10 cellular contexts compared by ENCODE assay signal in genomic region chr13:96141032-96141431, GRCh38. TPM values are rescaled to one million over a fixed set of nuclear protein-coding genes. Genes with fewer than 3 reads are reported as not detected.
DNase-seq lines count a peak whose midpoint lies in the region; ATAC-seq and TF ChIP-seq lines count a peak whose summit lies in the region.
"Had no signal": no experiment of that assay in that cellular context is flagged by ENCODE, and none has a peak within 500 bp of the region (broad histone marks: within the 10 kb centered on the region; RNA-seq: fewer than 3 reads in every experiment).

No MANE protein-coding gene starts in this region.

- RAD21 ChIA-PET in HCT116 (lab: Charles Lee; ENCODE audit: low non-redundant PET in 1 of 2, low total read pairs in 2 of 2, uncharacterized antibody in 2 of 2, unreplicated experiment in 2 of 2) = interaction anchor here in 1 of 2 experiments (0.9 kb wide), 1 partner anchor 677 kb away, joined by 4 read pairs; no protein-coding TSS in a partner anchor

- DNase-seq in AG10803 (ENCODE audit: low read depth) (peak; percentile 11), HCT116 (ENCODE audit: low read depth, low spot score) (no peak), WTC11 (ENCODE audit: low spot score) (no peak), iris pigment epithelial cell (ENCODE audit: low read depth) (peak; percentile 42), Peyer's patch (no peak)
- no peak for DNase-seq in activated CD8-positive, alpha-beta memory T cell treated with anti-CD3 and anti-CD28 coated beads, Interleukin-2, amount 10 ng/mL, durations not matched to agents 7 days and 5 days
- DNase-seq: natural killer cell had no signal

- H3K9me3 ChIP-seq in HCT116 (ENCODE audit: control insufficient read depth in 1 of 2, insufficient read depth in 1 of 2, low read depth in 1 of 2, low read length in 2 of 2) (no peaks in the 10 kb centered on the region), Peyer's patch (no peaks in the 10 kb centered on the region), gastroesophageal sphincter (no peaks in the 10 kb centered on the region)
- H3K9me3 ChIP-seq: SJCRH30 had no signal

- no peaks in the 10 kb centered on the region for H4K20me1 ChIP-seq in HCT116 (ENCODE audit: insufficient read depth)

- no TSS peak for BruUV-seq in HCT116 (replicated peaks; lab: Mats Ljungman, UMichigan)

- H3K4me3 Mint-ChIP-seq in WTC11 = no peak overlapping the region
- no peak overlapping the region for H3K4me3 Mint-ChIP-seq in activated CD8-positive, alpha-beta memory T cell treated with anti-CD3 and anti-CD28 coated beads, Interleukin-2, amount 10 ng/mL, durations not matched to agents 7 days and 5 days
- H3K4me3 Mint-ChIP-seq: natural killer cell had no signal

- peak; percentile 38; the same call in 1 of the 2 replicates for TF ChIP-seq RAD21 in HCT116 (IDR thresholded peaks at IDR 0.05; ENCODE audit: low read depth)

- H3K27ac ChIP-seq in HCT116 (ENCODE audit: low read depth, low read length) (no peak overlapping the region), Peyer's patch (no peak overlapping the region), gastroesophageal sphincter (no peak overlapping the region)
- H3K27ac ChIP-seq: SJCRH30 had no signal

- no peaks in the 10 kb centered on the region for H3K9me2 ChIP-seq in HCT116 (ENCODE audit: insufficient read depth)

- TF ChIP-seq EP300 in gastroesophageal sphincter (IDR thresholded peaks at IDR 0.05) = no peak

- TF ChIP-seq POLR2A in HCT116 (IDR thresholded peaks at IDR 0.05; ENCODE audit: borderline replicate concordance, extremely low read depth, insufficient read depth, insufficient read length) = no peak
- TF ChIP-seq POLR2A in Peyer's patch (IDR thresholded peaks at IDR 0.05) = no peak
- no peak for TF ChIP-seq POLR2A in gastroesophageal sphincter (IDR thresholded peaks at IDR 0.05)

- intact Hi-C loops in HCT116 (cut with micrococcal nuclease) = loop anchor here (1.0 kb wide), 1 partner anchor 676 kb away; no protein-coding TSS in a partner anchor

- no peaks in the 10 kb centered on the region for H3K4me1 Mint-ChIP-seq in WTC11
- no peaks in the 10 kb centered on the region for H3K4me1 Mint-ChIP-seq in activated CD8-positive, alpha-beta memory T cell treated with anti-CD3 and anti-CD28 coated beads, Interleukin-2, amount 10 ng/mL, durations not matched to agents 7 days and 5 days
- H3K4me1 Mint-ChIP-seq: natural killer cell had no signal

- H3K27ac Mint-ChIP-seq in WTC11 = no peak overlapping the region
- no peak overlapping the region for H3K27ac Mint-ChIP-seq in activated CD8-positive, alpha-beta memory T cell treated with anti-CD3 and anti-CD28 coated beads, Interleukin-2, amount 10 ng/mL, durations not matched to agents 7 days and 5 days
- H3K27ac Mint-ChIP-seq: natural killer cell had no signal

- H3K36me3 ChIP-seq in HCT116 (ENCODE audit: control insufficient read depth in 1 of 2, insufficient read depth in 2 of 2, low read length in 2 of 2) = no peaks in the 10 kb centered on the region
- H3K36me3 ChIP-seq in Peyer's patch = no peaks in the 10 kb centered on the region
- no peaks in the 10 kb centered on the region for H3K36me3 ChIP-seq in gastroesophageal sphincter
- H3K36me3 ChIP-seq: SJCRH30 had no signal

- CTCF ChIA-PET in HCT116 (lab: Charles Lee) = interaction anchor here (0.7 to 1.5 kb wide), 8 partner anchors 9 to 826 kb away, joined by 3 to 20 read pairs (median 4); no protein-coding TSS in a partner anchor
- CTCF ChIA-PET in WTC11 (lab: Charles Lee) = interaction anchor here (0.6 to 3.0 kb wide), 14 partner anchors 9 to 826 kb away, joined by 3 to 17 read pairs (median 4); no protein-coding TSS in a partner anchor
- CTCF ChIA-PET in activated CD8-positive, alpha-beta memory T cell treated with anti-CD3 and anti-CD28 coated beads, Interleukin-2, amount 10 ng/mL, durations not matched to agents 7 days and 5 days (lab: Charles Lee) = no interaction called here

- ATAC-seq in HCT116 = peak; percentile 42; the same call in 1 of the 2 replicates
- ATAC-seq in WTC11 = 0 out of 2 replicates have a peak, but pooled peaks have one; percentile 20
- ATAC-seq in activated CD8-positive, alpha-beta memory T cell treated with anti-CD3 and anti-CD28 coated beads, Interleukin-2, amount 10 ng/mL, durations not matched to agents 7 days and 5 days = no peak
- ATAC-seq in gastroesophageal sphincter = no peak
- ATAC-seq in HG03280 (IDR thresholded peaks at IDR 0.05; ENCODE audit: unreplicated experiment) = no peak
- ATAC-seq: natural killer cell had no signal

- 23 to 63% methylated on average over 2 to 3 of the region's 3 CpGs for WGBS in gastroesophageal sphincter (ENCODE audit: low coverage in 1 of 2), 2 donors

- H3K4me1 ChIP-seq in HCT116 (ENCODE audit: control insufficient read depth in 1 of 2, insufficient read depth in 2 of 2, low read length in 2 of 2) (no peaks in the 10 kb centered on the region), Peyer's patch (no peaks in the 10 kb centered on the region), gastroesophageal sphincter (peaks cover 0 to 2% (median 0%) of the 10 kb centered on the region in 3 donors)
- H3K4me1 ChIP-seq: SJCRH30 had no signal

- H3K27me3 Mint-ChIP-seq in WTC11 (ENCODE audit: low read depth) = no peaks in the 10 kb centered on the region
- no peaks in the 10 kb centered on the region for H3K27me3 Mint-ChIP-seq in activated CD8-positive, alpha-beta memory T cell treated with anti-CD3 and anti-CD28 coated beads, Interleukin-2, amount 10 ng/mL, durations not matched to agents 7 days and 5 days

- H3K9ac ChIP-seq in HCT116 (ENCODE audit: low read length) = no peak overlapping the region

- no peak overlapping the region for H2AFZ ChIP-seq in HCT116 (ENCODE audit: low read depth, low read length, poor library complexity, severe bottlenecking)

- POLR2A ChIA-PET in HCT116 (lab: Charles Lee) (no interaction called here), WTC11 (lab: Charles Lee) (no interaction called here)

- H3K27me3 ChIP-seq in HCT116 (ENCODE audit: insufficient read depth, low read length) = peaks cover 5% of the 10 kb centered on the region; the same call in 1 of the 2 replicates
- H3K27me3 ChIP-seq in Peyer's patch = no peaks in the 10 kb centered on the region
- no peaks in the 10 kb centered on the region for H3K27me3 ChIP-seq in gastroesophageal sphincter
- H3K27me3 ChIP-seq: SJCRH30 had no signal

- no peaks in the 10 kb centered on the region for H3K79me2 ChIP-seq in HCT116 (ENCODE audit: insufficient read depth, low read length)

- H3K4me3 ChIP-seq in AG10803 (ENCODE audit: low read length) = no peak overlapping the region
- H3K4me3 ChIP-seq in HCT116 (replicated peaks in 1 of 2; ENCODE audit: low read depth in 1 of 2, low read length in 2 of 2) = no peak overlapping the region
- no peak overlapping the region for H3K4me3 ChIP-seq in Peyer's patch
- no peak overlapping the region for H3K4me3 ChIP-seq in gastroesophageal sphincter
- H3K4me3 ChIP-seq: SJCRH30 had no signal

- no peaks in the 10 kb centered on the region for H3K36me3 Mint-ChIP-seq in WTC11
- H3K36me3 Mint-ChIP-seq in activated CD8-positive, alpha-beta memory T cell treated with anti-CD3 and anti-CD28 coated beads, Interleukin-2, amount 10 ng/mL, durations not matched to agents 7 days and 5 days = no peaks in the 10 kb centered on the region
- H3K36me3 Mint-ChIP-seq: natural killer cell had no signal

- H3K9me3 Mint-ChIP-seq in WTC11 = no peaks in the 10 kb centered on the region
- H3K9me3 Mint-ChIP-seq in activated CD8-positive, alpha-beta memory T cell treated with anti-CD3 and anti-CD28 coated beads, Interleukin-2, amount 10 ng/mL, durations not matched to agents 7 days and 5 days (ENCODE audit: low read depth) = peaks cover 2% of the 10 kb centered on the region

- TF ChIP-seq CTCF in AG10803 (conservative IDR thresholded peaks at IDR 0.05; ENCODE audit: low read length) = peak; percentile 12; the same call in 1 of the 2 replicates
- TF ChIP-seq CTCF in HCT116 (IDR thresholded peaks at IDR 0.05 in 2 of 3, conservative IDR thresholded peaks at IDR 0.05 in 1 of 3; ENCODE audit: borderline replicate concordance in 1 of 3, insufficient read depth in 1 of 3, low read depth in 2 of 3, low read length in 2 of 3) = peak in 2 of 3 experiments; percentile 28 to 30; a peak in 2 of 6 replicates
- no peak for TF ChIP-seq CTCF in WTC11 (IDR thresholded peaks at IDR 0.05)
- no peak for TF ChIP-seq CTCF in Peyer's patch (IDR thresholded peaks at IDR 0.05)
- TF ChIP-seq CTCF in gastroesophageal sphincter (IDR thresholded peaks at IDR 0.05) = peak in 1 of 4 experiments; percentile 41

- H3K4me2 ChIP-seq in HCT116 (ENCODE audit: low read length) = no peak overlapping the region

TF ChIP-seq in HCT116, 20 proteins besides CTCF, POLR2A, EP300 and RAD21 (continues in another document):
- TF ChIP-seq MAX (IDR thresholded peaks at IDR 0.05) = no peak
- TF ChIP-seq EZH2phosphoT487 (IDR thresholded peaks at IDR 0.05; ENCODE audit: borderline replicate concordance) = no peak

TF ChIP-seq in WTC11, 78 proteins besides CTCF, POLR2A, EP300 and RAD21:
- no peak for TF ChIP-seq USF2 (CRISPR knock-in tag; IDR thresholded peaks at IDR 0.05)
- no peak for TF ChIP-seq ATF2 (CRISPR knock-in tag; IDR thresholded peaks at IDR 0.05; ENCODE audit: borderline replicate concordance, low read depth)

RNA-seq across cellular contexts. Expression of gene HS6ST3, which starts 51.1 kb away (rescaled TPM):
- total RNA-seq in HCT116 (2021; ENCODE audit: unreplicated experiment) (0.10 TPM), WTC11 (2021) (1.2 to 1.4 TPM (median 1.3 TPM) in 3 replicates), Peyer's patch (under 1 TPM in 1 of 4 donors, not detected in 3; 0.09 TPM), gastroesophageal sphincter (10 to 100 TPM in 1 of 4 donors, 1 to 10 TPM in 3; 3.4 to 13.2 (median 5.2) TPM)
- polyA plus RNA-seq in HCT116 (2012) = 0.01 and 0.04 TPM in 2 replicates
- not detected for total RNA-seq in activated CD8-positive, alpha-beta memory T cell treated with anti-CD3 and anti-CD28 coated beads, Interleukin-2, amount 10 ng/mL, durations not matched to agents 7 days and 5 days
- total RNA-seq: natural killer cell had no signal

Comparison
In these comparisons a context has a peak if more than half of its experiments do, and no peak if none do; other contexts are left out.
1. DNase-seq: peak in AG10803 (single experiment) and iris pigment epithelial cell (single experiment); none in HCT116 (single experiment), WTC11 (single experiment), Peyer's patch (0 of 3) and activated CD8-positive, alpha-beta memory T cell treated with anti-CD3 and anti-CD28 coated beads, Interleukin-2, amount 10 ng/mL, durations not matched to agents 7 days and 5 days (single experiment).
2. CTCF ChIP-seq: peak in AG10803 (single experiment) and HCT116 (2 of 3); none in WTC11 (single experiment) and Peyer's patch (0 of 6).
3. ATAC-seq: peak in HCT116 (single experiment) and WTC11 (single experiment); none in activated CD8-positive, alpha-beta memory T cell treated with anti-CD3 and anti-CD28 coated beads, Interleukin-2, amount 10 ng/mL, durations not matched to agents 7 days and 5 days (single experiment), gastroesophageal sphincter (single experiment) and HG03280 (single experiment).